8 cellular contexts compared by ENCODE assay signal in genomic region chr1:24743404-24744211, GRCh38. TPM values are rescaled to one million over a fixed set of nuclear protein-coding genes. Genes with fewer than 3 reads are reported as not detected.
DNase-seq lines count a peak whose midpoint lies in the region; ATAC-seq and TF ChIP-seq lines count a peak whose summit lies in the region.

No MANE protein-coding gene starts in this region.

- peaks cover 38% of the 10 kb centered on the region for H3K4me1 Mint-ChIP-seq in activated CD8-positive, alpha-beta memory T cell treated with anti-CD3 and anti-CD28 coated beads, Interleukin-2, amount 10 ng/mL, durations not matched to agents 7 days and 5 days
- H3K4me1 Mint-ChIP-seq in T-cell: peaks cover 18 to 31% (median 21%) of the 10 kb centered on the region in 3 donors

- H3K4me3 ChIP-seq in gastroesophageal sphincter (peak overlapping the region in 1 of 2 donors; percentile 4), smooth muscle cell (no peak overlapping the region)

- 29 to 44% methylated on average over 5 to 9 of the region's 10 CpGs for WGBS in gastroesophageal sphincter (ENCODE audit: low coverage in 1 of 2), 2 donors
- WGBS in smooth muscle cell (ENCODE audit: low lambda C conversion rate): 16% methylated on average over 10 of the region's 10 CpGs

- H3K79me2 ChIP-seq in smooth muscle cell (ENCODE audit: low read depth): peaks cover 32% of the 10 kb centered on the region

- no peak overlapping the region for H2AFZ ChIP-seq in smooth muscle cell (ENCODE audit: low read depth)

- H3K9ac ChIP-seq in smooth muscle cell (ENCODE audit: low read depth): peak overlapping the region; percentile 24

- H3K27ac Mint-ChIP-seq in activated CD8-positive, alpha-beta memory T cell treated with anti-CD3 and anti-CD28 coated beads, Interleukin-2, amount 10 ng/mL, durations not matched to agents 7 days and 5 days: no peak overlapping the region
- peak overlapping the region in 1 of 2 donors; percentile 50 for H3K27ac Mint-ChIP-seq in T-cell

- TF ChIP-seq POLR2A in gastroesophageal sphincter (IDR thresholded peaks at IDR 0.05): no peak

- H3K27me3 ChIP-seq in gastroesophageal sphincter (no peaks in the 10 kb centered on the region), smooth muscle cell (ENCODE audit: low read depth) (no peaks in the 10 kb centered on the region)

- H3F3A ChIP-seq in smooth muscle cell (ENCODE audit: low read depth): peaks cover 10% of the 10 kb centered on the region

- H4K20me1 ChIP-seq in smooth muscle cell (ENCODE audit: low read depth): peaks cover 28% of the 10 kb centered on the region

- POLR2A ChIA-PET in T-cell (lab: Charles Lee): interaction anchor here in 1 of 2 donors (0.6 kb wide), 1 partner anchor 23 kb away, joined by 7 read pairs; no protein-coding TSS in a partner anchor

- no peaks in the 10 kb centered on the region for H3K36me3 Mint-ChIP-seq in activated CD8-positive, alpha-beta memory T cell treated with anti-CD3 and anti-CD28 coated beads, Interleukin-2, amount 10 ng/mL, durations not matched to agents 7 days and 5 days
- H3K36me3 Mint-ChIP-seq in T-cell: no peaks in the 10 kb centered on the region

- TF ChIP-seq EP300 in gastroesophageal sphincter (IDR thresholded peaks at IDR 0.05): no peak

- TF ChIP-seq CTCF in gastroesophageal sphincter (IDR thresholded peaks at IDR 0.05) (no peak), smooth muscle cell (IDR thresholded peaks at IDR 0.05; ENCODE audit: borderline replicate concordance, insufficient read depth, poor library complexity, severe bottlenecking) (no peak)

- H3K4me1 ChIP-seq in gastroesophageal sphincter (peaks cover 4 to 36% (median 9%) of the 10 kb centered on the region in 3 donors), smooth muscle cell (ENCODE audit: low read depth) (peaks cover 17% of the 10 kb centered on the region)

- no peak for ATAC-seq in activated CD8-positive, alpha-beta memory T cell treated with anti-CD3 and anti-CD28 coated beads, Interleukin-2, amount 10 ng/mL, durations not matched to agents 7 days and 5 days
- ATAC-seq in T-cell (replicated peaks in 1 of 4) (no peak), gastroesophageal sphincter (no peak), GM18517 (IDR thresholded peaks at IDR 0.05; ENCODE audit: unreplicated experiment) (no peak), GM18909 (IDR thresholded peaks at IDR 0.05; ENCODE audit: poor library complexity, unreplicated experiment) (no peak)

- peaks cover 23% of the 10 kb centered on the region for H3K27me3 Mint-ChIP-seq in activated CD8-positive, alpha-beta memory T cell treated with anti-CD3 and anti-CD28 coated beads, Interleukin-2, amount 10 ng/mL, durations not matched to agents 7 days and 5 days
- H3K27me3 Mint-ChIP-seq in T-cell: peaks cover 9% of the 10 kb centered on the region in 2 donors

- H3K27ac ChIP-seq in gastroesophageal sphincter (peak overlapping the region; percentile 54 to 100 (median 100)), smooth muscle cell (ENCODE audit: low read depth) (peak overlapping the region; percentile 81)

- H3K9me3 ChIP-seq in gastroesophageal sphincter (no peaks in the 10 kb centered on the region), smooth muscle cell (replicated peaks; ENCODE audit: low read depth) (no peaks in the 10 kb centered on the region)

- no peaks in the 10 kb centered on the region for H3K9me3 Mint-ChIP-seq in activated CD8-positive, alpha-beta memory T cell treated with anti-CD3 and anti-CD28 coated beads, Interleukin-2, amount 10 ng/mL, durations not matched to agents 7 days and 5 days (ENCODE audit: low read depth)
- H3K9me3 Mint-ChIP-seq in T-cell: no peaks in the 10 kb centered on the region

- CTCF ChIA-PET in activated CD8-positive, alpha-beta memory T cell treated with anti-CD3 and anti-CD28 coated beads, Interleukin-2, amount 10 ng/mL, durations not matched to agents 7 days and 5 days (lab: Charles Lee): interaction anchor here (1.0 to 1.3 kb wide), 2 partner anchors 20 to 55 kb away, joined by 3 to 5 read pairs; no protein-coding TSS in a partner anchor
- CTCF ChIA-PET in T-cell (lab: Charles Lee): interaction anchor here in 1 of 2 donors (0.6 kb wide), 1 partner anchor 92 kb away, joined by 3 read pairs; no protein-coding TSS in a partner anchor

- H3K36me3 ChIP-seq in gastroesophageal sphincter: no peaks in the 10 kb centered on the region
- no peaks in the 10 kb centered on the region for H3K36me3 ChIP-seq in smooth muscle cell (ENCODE audit: low read depth)

- peak overlapping the region; percentile 33 for H3K4me3 Mint-ChIP-seq in activated CD8-positive, alpha-beta memory T cell treated with anti-CD3 and anti-CD28 coated beads, Interleukin-2, amount 10 ng/mL, durations not matched to agents 7 days and 5 days
- peak overlapping the region; percentile 41 to 80 (median 47) for H3K4me3 Mint-ChIP-seq in T-cell

- DNase-seq in activated CD8-positive, alpha-beta memory T cell treated with anti-CD3 and anti-CD28 coated beads, Interleukin-2, amount 10 ng/mL, durations not matched to agents 7 days and 5 days: no peak
- DNase-seq in activated CD8-positive, alpha-beta memory T cell treated with anti-CD3 and anti-CD28 coated beads, Interleukin-2, amount 50 U/mL, for 48 hours: no peak
- DNase-seq in T-cell (no peak), smooth muscle cell (lab: John Stamatoyannopoulos, UW; ENCODE audit: unreplicated experiment) (no peak), NCI-H526 treated with DMSO at 0.1 percent for 48 hours (lab: John Stamatoyannopoulos, UW) (no peak)

- peak overlapping the region; percentile 66 for H3K4me2 ChIP-seq in smooth muscle cell

RNA-seq across cellular contexts. Expression of gene CLIC4, which starts 1.6 kb away (rescaled TPM):
- 10 to 100 TPM; 16.9 to 23.0 TPM for total RNA-seq in activated CD8-positive, alpha-beta memory T cell treated with anti-CD3 and anti-CD28 coated beads, Interleukin-2, amount 10 ng/mL, durations not matched to agents 7 days and 5 days
- total RNA-seq in T-cell (1 to 10 TPM in 4 of 5 donors, under 1 TPM in 1; 0.75 to 9.1 (median 5.5) TPM), gastroesophageal sphincter (100 to 1,000 TPM; 553 to 721 (median 692) TPM), smooth muscle cell (389 and 417 TPM in 2 replicates)
- 149 and 151 TPM in 2 replicates for polyA plus RNA-seq in smooth muscle cell

Comparison
In these comparisons a context has a peak if more than half of its experiments do, and no peak if none do; other contexts are left out.
1. RNA of gene CLIC4, which starts 1.6 kb away (total RNA-seq): 553 to 721 TPM in gastroesophageal sphincter and 389 to 417 TPM in smooth muscle cell; 16.9 to 23.0 TPM in activated CD8-positive, alpha-beta memory T cell treated with anti-CD3 and anti-CD28 coated beads, Interleukin-2, amount 10 ng/mL, durations not matched to agents 7 days and 5 days and 0.75 to 9.1 TPM in T-cell; every median in the first group is over 10 times any median in the second.